Comparison of ENCODE assay signal across 1 cellular context in genomic region chr14:64928239-64929002, GRCh38.
TF ChIP-seq lines count a peak whose summit lies in the region.

No MANE protein-coding gene starts in this region.

TF ChIP-seq in WTC11, 78 proteins besides CTCF, POLR2A, EP300 and RAD21 (continued from another document):
- TF ChIP-seq ZBTB43 (CRISPR knock-in tag; IDR thresholded peaks at IDR 0.05) (no peak), ZNF425 (CRISPR knock-in tag; conservative IDR thresholded peaks at IDR 0.05) (no peak), NFATC4 (CRISPR knock-in tag; IDR thresholded peaks at IDR 0.05) (no peak), ARID4B (CRISPR knock-in tag; IDR thresholded peaks at IDR 0.05; ENCODE audit: borderline replicate concordance) (no peak), ZNF317 (CRISPR knock-in tag; IDR thresholded peaks at IDR 0.05; ENCODE audit: borderline replicate concordance, low read depth) (no peak), ATF6 (CRISPR knock-in tag; IDR thresholded peaks at IDR 0.05) (no peak), CREB1 (CRISPR knock-in tag; IDR thresholded peaks at IDR 0.05) (no peak), GABPB1 (CRISPR knock-in tag; IDR thresholded peaks at IDR 0.05) (no peak), ZNF396 (CRISPR knock-in tag; IDR thresholded peaks at IDR 0.05; ENCODE audit: borderline replicate concordance) (no peak), RELA (CRISPR knock-in tag; IDR thresholded peaks at IDR 0.05; ENCODE audit: borderline replicate concordance) (no peak), KAT7 (CRISPR knock-in tag; IDR thresholded peaks at IDR 0.05; ENCODE audit: borderline replicate concordance) (no peak), IRF2 (CRISPR knock-in tag; IDR thresholded peaks at IDR 0.05; ENCODE audit: borderline replicate concordance, low read depth) (no peak)
- TF ChIP-seq, protein P1, sequence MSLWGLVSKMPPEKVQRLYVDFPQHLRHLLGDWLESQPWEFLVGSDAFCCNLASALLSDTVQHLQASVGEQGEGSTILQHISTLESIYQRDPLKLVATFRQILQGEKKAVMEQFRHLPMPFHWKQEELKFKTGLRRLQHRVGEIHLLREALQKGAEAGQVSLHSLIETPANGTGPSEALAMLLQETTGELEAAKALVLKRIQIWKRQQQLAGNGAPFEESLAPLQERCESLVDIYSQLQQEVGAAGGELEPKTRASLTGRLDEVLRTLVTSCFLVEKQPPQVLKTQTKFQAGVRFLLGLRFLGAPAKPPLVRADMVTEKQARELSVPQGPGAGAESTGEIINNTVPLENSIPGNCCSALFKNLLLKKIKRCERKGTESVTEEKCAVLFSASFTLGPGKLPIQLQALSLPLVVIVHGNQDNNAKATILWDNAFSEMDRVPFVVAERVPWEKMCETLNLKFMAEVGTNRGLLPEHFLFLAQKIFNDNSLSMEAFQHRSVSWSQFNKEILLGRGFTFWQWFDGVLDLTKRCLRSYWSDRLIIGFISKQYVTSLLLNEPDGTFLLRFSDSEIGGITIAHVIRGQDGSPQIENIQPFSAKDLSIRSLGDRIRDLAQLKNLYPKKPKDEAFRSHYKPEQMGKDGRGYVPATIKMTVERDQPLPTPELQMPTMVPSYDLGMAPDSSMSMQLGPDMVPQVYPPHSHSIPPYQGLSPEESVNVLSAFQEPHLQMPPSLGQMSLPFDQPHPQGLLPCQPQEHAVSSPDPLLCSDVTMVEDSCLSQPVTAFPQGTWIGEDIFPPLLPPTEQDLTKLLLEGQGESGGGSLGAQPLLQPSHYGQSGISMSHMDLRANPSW (CRISPR knock-in tag; conservative IDR thresholded peaks at IDR 0.05; ENCODE audit: low read depth): no peak
